Comparison of ENCODE assay signal across 10 cellular contexts in the genomic region with DNA sequence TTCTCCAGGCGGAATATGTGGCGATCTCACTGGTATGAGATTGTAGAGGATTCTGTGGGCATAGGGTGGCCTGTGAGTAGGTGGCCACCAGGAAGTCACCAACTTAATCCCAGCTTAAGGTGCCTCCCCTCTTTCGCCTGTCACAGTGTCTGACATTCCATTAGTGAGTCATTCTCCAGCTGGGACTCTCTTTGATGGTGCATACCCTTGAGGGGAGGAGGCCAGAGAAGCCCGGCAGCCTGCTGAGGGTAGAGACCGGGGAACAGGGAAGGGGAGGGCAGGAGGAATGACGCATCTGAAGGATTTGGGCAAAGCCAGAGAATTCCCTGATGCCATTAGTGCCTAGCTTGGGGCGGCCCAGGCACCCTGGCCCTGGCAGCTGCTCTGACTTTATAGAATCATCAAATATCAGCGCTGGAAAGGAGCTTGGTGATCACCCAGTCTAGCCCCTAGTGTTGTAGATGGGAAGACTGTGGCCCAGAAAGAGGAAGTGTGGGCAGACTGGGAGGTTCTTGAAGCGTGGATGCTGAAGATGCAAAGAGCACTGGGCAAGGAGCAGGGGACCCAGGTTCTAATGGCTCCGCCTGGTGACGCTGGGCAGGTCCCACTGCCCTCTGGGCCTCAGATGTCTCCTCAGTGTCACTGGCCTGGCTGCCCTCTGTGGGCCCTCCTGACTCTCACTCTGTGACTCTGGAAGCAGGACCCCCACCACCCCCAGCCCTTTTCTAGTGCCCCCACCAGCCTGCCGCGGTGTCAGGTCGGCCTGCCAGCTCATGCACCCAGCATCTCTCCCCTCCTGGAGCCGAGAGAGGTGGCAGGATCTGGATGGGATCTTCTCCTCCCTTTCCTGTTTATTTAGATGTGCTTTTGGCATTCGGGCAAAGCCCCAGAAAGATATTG. TPM values are rescaled to one million over a fixed set of nuclear protein-coding genes. Genes with fewer than 3 reads are reported as not detected.
DNase-seq lines count a peak whose midpoint lies in the region; ATAC-seq and TF ChIP-seq lines count a peak whose summit lies in the region.
"Had no signal": no experiment of that assay in that cellular context is flagged by ENCODE, and none has a peak within 500 bp of the region (broad histone marks: within the 10 kb centered on the region; RNA-seq: fewer than 3 reads in every experiment).

No MANE protein-coding gene starts in this region.

- no peak for TF ChIP-seq EP300 in gastroesophageal sphincter (IDR thresholded peaks at IDR 0.05)

- 72 to 74% methylated on average over 6 to 9 of the region's 16 CpGs for WGBS in gastroesophageal sphincter (ENCODE audit: low coverage in 1 of 2), 2 donors

- no peak for TF ChIP-seq CTCF in gastroesophageal sphincter (IDR thresholded peaks at IDR 0.05)

- peak overlapping the region in 3 of 4 donors; percentile 53 to 66 (median 55) for H3K27ac ChIP-seq in gastroesophageal sphincter

- DNase-seq in GM03348 (ENCODE audit: low spot score) (peak; percentile 58), SKM-1 treated with dmso at 0.1 percent for 144 hours (lab: John Stamatoyannopoulos, UW; ENCODE audit: unreplicated experiment) (peak; percentile 41), renal cortical epithelial cell (ENCODE audit: low read depth) (peak; percentile 68), NCI-H345 (lab: John Stamatoyannopoulos, UW) (no peak), SHP77 treated with DMSO at 0.1 percent for 48 hours (lab: John Stamatoyannopoulos, UW) (no peak), cortex of kidney (lab: John Stamatoyannopoulos, UW) (no peak)
- DNase-seq in activated CD4-positive, alpha-beta T cell treated with anti-CD3 and anti-CD28 coated beads for 1 hour = no peak
- DNase-seq: NCI-H446 treated with DMSO at 0.1 percent for 48 hours, spleen had no signal

- H3K4me3 ChIP-seq in gastroesophageal sphincter = no peak overlapping the region
- H3K4me3 ChIP-seq: spleen had no signal

- H3K36me3 ChIP-seq in gastroesophageal sphincter = no peaks in the 10 kb centered on the region
- H3K36me3 ChIP-seq: spleen had no signal

- H3K27me3 ChIP-seq in gastroesophageal sphincter = no peaks in the 10 kb centered on the region

- no peaks in the 10 kb centered on the region for H3K9me3 ChIP-seq in gastroesophageal sphincter
- H3K9me3 ChIP-seq: spleen had no signal

- H3K4me1 ChIP-seq in gastroesophageal sphincter = peaks cover 0 to 36% (median 4%) of the 10 kb centered on the region in 3 donors

- TF ChIP-seq POLR2A in gastroesophageal sphincter (IDR thresholded peaks at IDR 0.05) = no peak

- peak; percentile 67 for ATAC-seq in gastroesophageal sphincter

RNA-seq across cellular contexts. Expression of a gene that starts 41.4 kb away (rescaled TPM):
- total RNA-seq in gastroesophageal sphincter = 10 to 100 TPM; 42.0 to 93.4 (median 47.9) TPM
- 18.2 and 37.5 TPM in 2 replicates for total RNA-seq in renal cortical epithelial cell

Comparison
In these comparisons a context has a peak if more than half of its experiments do, and no peak if none do; other contexts are left out.
1. DNase-seq: peak in GM03348 (single experiment), SKM-1 treated with dmso at 0.1 percent for 144 hours (single experiment) and renal cortical epithelial cell (single experiment); none in activated CD4-positive, alpha-beta T cell treated with anti-CD3 and anti-CD28 coated beads for 1 hour (single experiment), NCI-H345 (single experiment), SHP77 treated with DMSO at 0.1 percent for 48 hours (single experiment) and cortex of kidney (single experiment).